10 cellular contexts compared by ENCODE assay signal in genomic region chr2:205721057-205721767, GRCh38. TPM values are rescaled to one million over a fixed set of nuclear protein-coding genes. Genes with fewer than 3 reads are reported as not detected.
DNase-seq lines count a peak whose midpoint lies in the region; ATAC-seq and TF ChIP-seq lines count a peak whose summit lies in the region.
"Had no signal": no experiment of that assay in that cellular context is flagged by ENCODE, and none has a peak within 500 bp of the region (broad histone marks: within the 10 kb centered on the region; RNA-seq: fewer than 3 reads in every experiment).

No MANE protein-coding gene starts in this region.

- H3K27ac ChIP-seq in mammary epithelial cell (ENCODE audit: insufficient read depth, low read depth, low read length), result no peak overlapping the region
- H3K27ac ChIP-seq: ovary, thoracic aorta had no signal

- no peaks in the 10 kb centered on the region for H3K79me2 ChIP-seq in mammary epithelial cell (ENCODE audit: insufficient read depth, low read length)

- 90% methylated on average over 14 of the region's 14 CpGs for WGBS in mammary epithelial cell (ENCODE audit: low coverage, missing lambda C conversion rate)

- intact Hi-C loops in mammary epithelial cell (cut with micrococcal nuclease), result no loop called here

- ATAC-seq in GM19351 (IDR thresholded peaks at IDR 0.05; ENCODE audit: unreplicated experiment) (peak; percentile 44), GM21390 (IDR thresholded peaks at IDR 0.05; ENCODE audit: unreplicated experiment) (no peak)

- no peak overlapping the region for H3K9ac ChIP-seq in mammary epithelial cell (ENCODE audit: insufficient read depth, low read length)

- peak; percentile 42 for TF ChIP-seq CTCF in kidney epithelial cell (IDR thresholded peaks at IDR 0.05; ENCODE audit: insufficient read depth, low read length, poor library complexity, severe bottlenecking)
- TF ChIP-seq CTCF in mammary epithelial cell (conservative IDR thresholded peaks at IDR 0.05 in 1 of 2, IDR thresholded peaks at IDR 0.05 in 1 of 2; ENCODE audit: extremely low read depth in 1 of 2, insufficient read depth in 1 of 2, low read depth in 1 of 2, low read length in 2 of 2), result peak in 1 of 2 donors; percentile 35

- H3K4me2 ChIP-seq in mammary epithelial cell (ENCODE audit: insufficient read depth, low read depth, low read length), result no peak overlapping the region

- no peak overlapping the region for H2AFZ ChIP-seq in mammary epithelial cell (ENCODE audit: low read depth, low read length)

- no peaks in the 10 kb centered on the region for H3K36me3 ChIP-seq in kidney epithelial cell (ENCODE audit: control insufficient read depth, insufficient read depth, low read length)
- peaks cover 29% of the 10 kb centered on the region for H3K36me3 ChIP-seq in mammary epithelial cell (ENCODE audit: insufficient read depth, low read length)
- H3K36me3 ChIP-seq: ovary had no signal

- dilution Hi-C loops in mammary epithelial cell (cut with HindIII; ENCODE audit: low sequenced_read_pairs), result no loop called here

- in situ Hi-C loops in SK-MEL-5 (cut with HindIII; ENCODE audit: low pct_unique_long_range_greater_than_20kb, low sequenced_read_pairs) (no loop called here), mammary epithelial cell (cut with MboI; ENCODE audit: low sequenced_read_pairs in 2 of 2) (no loop called here)

- DNase-seq in Ammon's horn (ENCODE audit: low spot score), result peak; percentile 67
- peak; percentile 75 for DNase-seq in SK-MEL-5 (ENCODE audit: low read depth, low spot score)
- DNase-seq in kidney epithelial cell (ENCODE audit: low read depth), result no peak
- no peak for DNase-seq in NOMO-1 treated with dmso at 0.1 percent for 144 hours (lab: John Stamatoyannopoulos, UW; ENCODE audit: unreplicated experiment)
- no peak for DNase-seq in globus pallidus (ENCODE audit: low spot score)
- DNase-seq in mammary epithelial cell, result no peak

- H3K4me3 ChIP-seq in kidney epithelial cell (ENCODE audit: low read depth, low read length) (no peak overlapping the region), mammary epithelial cell (replicated peaks in 1 of 3; ENCODE audit: insufficient read depth in 1 of 3, low read depth in 2 of 3, low read length in 3 of 3) (no peak overlapping the region)
- H3K4me3 ChIP-seq: ovary, thoracic aorta had no signal

- H3K9me3 ChIP-seq in mammary epithelial cell (replicated peaks; ENCODE audit: insufficient read depth, low read length), result no peaks in the 10 kb centered on the region
- H3K9me3 ChIP-seq: ovary, thoracic aorta had no signal

- CTCF ChIA-PET in mammary epithelial cell (lab: Charles Lee; ENCODE audit: low non-redundant PET), result no interaction called here

- no peaks in the 10 kb centered on the region for H4K20me1 ChIP-seq in mammary epithelial cell (ENCODE audit: insufficient read depth, low read length)

- BruUV-seq in mammary epithelial cell (replicated peaks; lab: Mats Ljungman, UMichigan), result no TSS peak

- H3K27me3 ChIP-seq in kidney epithelial cell (ENCODE audit: control insufficient read depth, insufficient read depth, low read length) (no peaks in the 10 kb centered on the region), mammary epithelial cell (ENCODE audit: insufficient read depth, low read length) (no peaks in the 10 kb centered on the region)
- H3K27me3 ChIP-seq: ovary had no signal

- H3K4me1 ChIP-seq in mammary epithelial cell (ENCODE audit: insufficient read depth, low read length), result no peaks in the 10 kb centered on the region

RNA-seq across cellular contexts. Expression of gene NRP2, which starts 38.9 kb away (rescaled TPM):
- total RNA-seq in SK-MEL-5 (2014; rRNA removed; shearing (Covaris generic)), result 174 and 204 TPM in 2 replicates
- polyA plus RNA-seq in SK-MEL-5 (2015; cell fraction: cytosol; rRNA removed), result 206 and 239 TPM in 2 replicates
- polyA plus RNA-seq in SK-MEL-5 (2015; cell fraction: nucleus; rRNA removed), result 83.4 and 104 TPM in 2 replicates
- 78.6 and 90.2 TPM in 2 replicates for total RNA-seq in kidney epithelial cell
- 10 to 100 TPM; 32.3 to 58.8 TPM for total RNA-seq in mammary epithelial cell
- polyA plus RNA-seq in mammary epithelial cell, result 47.4 TPM
- 109 TPM for polyA minus RNA-seq in mammary epithelial cell

Comparison
In these comparisons a context has a peak if more than half of its experiments do, and no peak if none do; other contexts are left out.
1. DNase-seq: peak in Ammon's horn (single experiment) and SK-MEL-5 (single experiment); none in kidney epithelial cell (single experiment), NOMO-1 treated with dmso at 0.1 percent for 144 hours (single experiment), globus pallidus (single experiment) and mammary epithelial cell (single experiment).